ENCODE assay signal across 18 cellular contexts in the genomic region with DNA sequence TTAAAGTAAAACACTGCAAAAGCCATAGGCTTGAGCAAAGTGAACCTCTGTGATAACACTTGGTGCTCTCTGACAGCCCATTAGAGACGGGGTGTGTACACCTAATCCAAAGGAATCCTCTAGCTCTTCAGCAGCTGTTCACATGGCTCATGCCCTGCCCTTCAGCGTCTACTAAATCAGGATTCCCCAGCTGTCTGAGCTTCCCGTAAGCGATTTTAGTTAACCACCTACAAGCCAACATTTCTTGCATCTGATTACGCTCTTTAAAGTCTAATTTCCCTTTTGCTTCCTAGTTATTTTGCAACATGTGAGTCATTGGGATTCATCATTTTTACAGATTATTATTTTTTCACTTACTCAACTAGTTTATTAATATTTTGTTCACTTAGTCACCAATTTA. TPM values are rescaled to one million over a fixed set of nuclear protein-coding genes. Genes with fewer than 3 reads are reported as not detected.
A peak's percentile ranks its signal among the peaks of the same experiment; 100 is the strongest.
DNase-seq lines count a peak whose midpoint lies in the region; ATAC-seq and TF ChIP-seq lines count a peak whose summit lies in the region.
"Had no signal": no experiment of that assay in that cellular context is flagged by ENCODE, and none has a peak within 500 bp of the region (broad histone marks: within the 10 kb centered on the region; RNA-seq: fewer than 3 reads in every experiment).

No MANE protein-coding gene starts in this region.

- WGBS in IMR-90 (ENCODE audit: extremely low coverage in 2 of 2, insufficient read length in 1 of 2), 2 experiments: no CpG with 5 or more reads among the region's 5 CpGs
- WGBS in right cardiac atrium: 32% methylated on average over 5 of the region's 5 CpGs
- 61 to 67% methylated on average over 5 of the region's 5 CpGs for WGBS in sigmoid colon, 2 donors

- H2BK20ac ChIP-seq in IMR-90 (ENCODE audit: low read depth, low read length): no peak overlapping the region

- no peak overlapping the region for H3K4me3 Mint-ChIP-seq in activated CD8-positive, alpha-beta T cell treated with anti-CD3 and anti-CD28 coated beads for 36 hours
- no peak overlapping the region for H3K4me3 Mint-ChIP-seq in activated naive CD8-positive, alpha-beta T cell treated with anti-CD3 and anti-CD28 coated beads for 36 hours
- H3K4me3 Mint-ChIP-seq: activated B cell treated with CpG ODN at 0.5 μM for 24 hours; activated CD8-positive, alpha-beta memory T cell treated with anti-CD3 and anti-CD28 coated beads, Interleukin-2, amount 10 ng/mL, durations not matched to agents 7 days and 5 days; neural crest cell had no signal

- no peak for TF ChIP-seq EP300 in sigmoid colon (IDR thresholded peaks at IDR 0.05)

- H3K36me3 ChIP-seq in IMR-90 (ENCODE audit: control insufficient read depth, insufficient read depth, low read length): no peaks in the 10 kb centered on the region
- no peaks in the 10 kb centered on the region for H3K36me3 ChIP-seq in sigmoid colon

- no peak overlapping the region for H4K5ac ChIP-seq in IMR-90 (ENCODE audit: low read depth, low read length)

- H4K20me1 ChIP-seq in IMR-90 (ENCODE audit: insufficient read depth, low read length): no peaks in the 10 kb centered on the region; the same call in 1 of the 2 replicates

- TF ChIP-seq RAD21 in IMR-90 (IDR thresholded peaks at IDR 0.05; ENCODE audit: low read length): no peak

- H3K4me3 ChIP-seq in IMR-90 (ENCODE audit: insufficient read depth, low read depth, low read length) (no peak overlapping the region), cardiac fibroblast (replicated peaks in 1 of 2; ENCODE audit: low read depth in 2 of 2, low read length in 2 of 2) (peak overlapping the region in 1 of 2 donors; percentile 1), right cardiac atrium (ENCODE audit: low read length) (peak overlapping the region; percentile 56), sigmoid colon (peak overlapping the region; percentile 17 to 50 (median 34))

- intact Hi-C loops in IMR-90 (cut with micrococcal nuclease) (no loop called here), right cardiac atrium (cut with DNase I) (no loop called here), sigmoid colon (cut with DNase I) (no loop called here)
- intact Hi-C loops in activated CD8-positive, alpha-beta T cell treated with anti-CD3 and anti-CD28 coated beads for 36 hours (cut with micrococcal nuclease): no loop called here

- in situ Hi-C loops in IMR-90 (cut with MboI; ENCODE audit: low sequenced_read_pairs): no loop called here

- no peaks in the 10 kb centered on the region for H3K9me3 Mint-ChIP-seq in activated CD8-positive, alpha-beta T cell treated with anti-CD3 and anti-CD28 coated beads for 36 hours
- H3K9me3 Mint-ChIP-seq in activated naive CD8-positive, alpha-beta T cell treated with anti-CD3 and anti-CD28 coated beads for 36 hours: peaks cover 1% of the 10 kb centered on the region
- H3K9me3 Mint-ChIP-seq: activated B cell treated with CpG ODN at 0.5 μM for 24 hours had no signal

- no peak overlapping the region; the same call in 1 of the 2 replicates for H3K23ac ChIP-seq in IMR-90 (ENCODE audit: low read depth, low read length)

- H3K4me1 ChIP-seq in IMR-90 (ENCODE audit: control insufficient read depth, insufficient read depth, low read length) (no peaks in the 10 kb centered on the region), right cardiac atrium (ENCODE audit: control insufficient read depth, insufficient read depth, low read length) (no peaks in the 10 kb centered on the region), sigmoid colon (no peaks in the 10 kb centered on the region)

- no peak overlapping the region for H2AK9ac ChIP-seq in IMR-90 (replicated peaks; ENCODE audit: low read depth, low read length, poor library complexity)

- H3K27ac Mint-ChIP-seq in activated CD8-positive, alpha-beta T cell treated with anti-CD3 and anti-CD28 coated beads for 36 hours: no peak overlapping the region
- no peak overlapping the region for H3K27ac Mint-ChIP-seq in activated naive CD8-positive, alpha-beta T cell treated with anti-CD3 and anti-CD28 coated beads for 36 hours
- H3K27ac Mint-ChIP-seq: activated B cell treated with CpG ODN at 0.5 μM for 24 hours; activated CD8-positive, alpha-beta memory T cell treated with anti-CD3 and anti-CD28 coated beads, Interleukin-2, amount 10 ng/mL, durations not matched to agents 7 days and 5 days had no signal

- no peak overlapping the region for H2BK15ac ChIP-seq in IMR-90 (ENCODE audit: low read depth, low read length)

- peak overlapping the region in 1 of 2 experiments; percentile 32; a peak in 1 of 4 replicates for H4K8ac ChIP-seq in IMR-90 (ENCODE audit: low read depth in 2 of 2, low read length in 2 of 2)

- H3K4ac ChIP-seq in IMR-90 (ENCODE audit: low read depth, low read length): peak overlapping the region; percentile 41; the same call in 1 of the 2 replicates

- peak overlapping the region; percentile 23 for H3K4me2 ChIP-seq in IMR-90 (ENCODE audit: low read depth, low read length)

- POLR2A ChIA-PET in IMR-90 (lab: Charles Lee; ENCODE audit: unreplicated experiment): no interaction called here
- POLR2A ChIA-PET in activated CD8-positive, alpha-beta T cell treated with anti-CD3 and anti-CD28 coated beads for 36 hours (lab: Charles Lee): no interaction called here

- H2AFZ ChIP-seq in IMR-90 (replicated peaks; ENCODE audit: low read length, poor library complexity): peak overlapping the region; percentile 44

- H3K27ac ChIP-seq in IMR-90 (ENCODE audit: insufficient read depth, low read length) (peak overlapping the region; percentile 73; the same call in 1 of the 2 replicates), right cardiac atrium (ENCODE audit: low read length) (no peak overlapping the region), sigmoid colon (peak overlapping the region; percentile 48 to 82 (median 78))

- H3K27me3 ChIP-seq in IMR-90 (ENCODE audit: control insufficient read depth, insufficient read depth, low read length) (no peaks in the 10 kb centered on the region), right cardiac atrium (ENCODE audit: control insufficient read depth, insufficient read depth) (no peaks in the 10 kb centered on the region), sigmoid colon (no peaks in the 10 kb centered on the region)

- dilution Hi-C loops in IMR-90 (cut with HindIII; ENCODE audit: low sequenced_read_pairs, unreplicated experiment): no loop called here

- no peaks in the 10 kb centered on the region for H3K79me1 ChIP-seq in IMR-90 (ENCODE audit: low read depth in 1 of 2, low read length in 2 of 2)

- no peak overlapping the region for H4K91ac ChIP-seq in IMR-90 (ENCODE audit: insufficient read depth, low read depth, low read length)

- H3K9me3 ChIP-seq in IMR-90 (ENCODE audit: control insufficient read depth, insufficient read depth, low read length): no peaks in the 10 kb centered on the region
- no peaks in the 10 kb centered on the region for H3K9me3 ChIP-seq in right cardiac atrium (ENCODE audit: control insufficient read depth, low read length)
- no peaks in the 10 kb centered on the region for H3K9me3 ChIP-seq in sigmoid colon

- H2BK120ac ChIP-seq in IMR-90 (ENCODE audit: low read depth, low read length): no peak overlapping the region; the same call in 1 of the 2 replicates

- H3K18ac ChIP-seq in IMR-90 (ENCODE audit: low read depth, low read length): no peak overlapping the region

- ATAC-seq in IMR-90 (ENCODE audit: low read depth) (peak; percentile 68), right cardiac atrium (peak; percentile 61 to 74), HG03378 (IDR thresholded peaks at IDR 0.05; ENCODE audit: unreplicated experiment) (no peak)
- ATAC-seq in activated CD8-positive, alpha-beta T cell treated with anti-CD3 and anti-CD28 coated beads for 36 hours: no peak
- ATAC-seq: activated CD8-positive, alpha-beta memory T cell treated with anti-CD3 and anti-CD28 coated beads, Interleukin-2, amount 10 ng/mL, durations not matched to agents 7 days and 5 days; Panc1 had no signal

- no peaks in the 10 kb centered on the region for H3K4me1 Mint-ChIP-seq in activated CD8-positive, alpha-beta T cell treated with anti-CD3 and anti-CD28 coated beads for 36 hours (ENCODE audit: low read depth)
- H3K4me1 Mint-ChIP-seq in activated naive CD8-positive, alpha-beta T cell treated with anti-CD3 and anti-CD28 coated beads for 36 hours: no peaks in the 10 kb centered on the region
- H3K4me1 Mint-ChIP-seq: activated B cell treated with CpG ODN at 0.5 μM for 24 hours; activated CD8-positive, alpha-beta memory T cell treated with anti-CD3 and anti-CD28 coated beads, Interleukin-2, amount 10 ng/mL, durations not matched to agents 7 days and 5 days had no signal

- TF ChIP-seq POLR2A in IMR-90 (IDR thresholded peaks at IDR 0.05; ENCODE audit: low read depth, low read length) (no peak), sigmoid colon (IDR thresholded peaks at IDR 0.05) (no peak)

- DNase-seq in IMR-90 (peak; percentile 59), cardiac fibroblast (ENCODE audit: low read depth in 2 of 2) (peak; percentile 53 to 65), right cardiac atrium (peak in 1 of 3 donors; percentile 25), sigmoid colon (no peak), NCI-H524 treated with DMSO at 0.1 percent for 48 hours (lab: John Stamatoyannopoulos, UW) (no peak)
- DNase-seq in activated CD8-positive, alpha-beta T cell treated with anti-CD3 and anti-CD28 coated beads for 36 hours: no peak
- DNase-seq in activated naive CD8-positive, alpha-beta T cell treated with anti-CD3 and anti-CD28 coated beads for 36 hours: no peak
- DNase-seq: activated B cell treated with CpG ODN at 0.5 μM for 24 hours; activated CD8-positive, alpha-beta memory T cell treated with anti-CD3 and anti-CD28 coated beads, Interleukin-2, amount 10 ng/mL, durations not matched to agents 7 days and 5 days; activated gamma-delta T cell treated with Interleukin-2 at 50 U/mL for 16 hours; H7; KG1; NCI-H1436 treated with DMSO at 0.1 percent for 48 hours; NCI-H446; stimulated activated CD4-positive, alpha-beta T cell treated with anti-CD3 and anti-CD28 coated beads, Interleukin-12 subunit alpha, Interleukin-12 subunit beta, amount 100 ng/mL, for 4 hours had no signal

- CTCF ChIA-PET in IMR-90 (lab: Yijun Ruan, JAX): interaction anchor here (0.6 kb wide), 1 partner anchor 76 kb away, joined by 3 read pairs; no protein-coding TSS in a partner anchor
- CTCF ChIA-PET in activated CD8-positive, alpha-beta T cell treated with anti-CD3 and anti-CD28 coated beads for 36 hours (lab: Charles Lee): no interaction called here

- H3K36me3 Mint-ChIP-seq in activated CD8-positive, alpha-beta T cell treated with anti-CD3 and anti-CD28 coated beads for 36 hours (ENCODE audit: low read depth): no peaks in the 10 kb centered on the region
- no peaks in the 10 kb centered on the region for H3K36me3 Mint-ChIP-seq in activated naive CD8-positive, alpha-beta T cell treated with anti-CD3 and anti-CD28 coated beads for 36 hours
- H3K36me3 Mint-ChIP-seq: activated CD8-positive, alpha-beta memory T cell treated with anti-CD3 and anti-CD28 coated beads, Interleukin-2, amount 10 ng/mL, durations not matched to agents 7 days and 5 days had no signal

- H3K27me3 Mint-ChIP-seq in activated CD8-positive, alpha-beta T cell treated with anti-CD3 and anti-CD28 coated beads for 36 hours: no peaks in the 10 kb centered on the region
- H3K27me3 Mint-ChIP-seq in activated naive CD8-positive, alpha-beta T cell treated with anti-CD3 and anti-CD28 coated beads for 36 hours: no peaks in the 10 kb centered on the region
- H3K27me3 Mint-ChIP-seq: activated B cell treated with CpG ODN at 0.5 μM for 24 hours; activated CD8-positive, alpha-beta memory T cell treated with anti-CD3 and anti-CD28 coated beads, Interleukin-2, amount 10 ng/mL, durations not matched to agents 7 days and 5 days had no signal

- H2BK5ac ChIP-seq in IMR-90 (ENCODE audit: low read depth, low read length, poor library complexity, severe bottlenecking): peak overlapping the region; percentile 6

- no TSS peak for BruUV-seq in IMR-90 (replicated peaks; lab: Mats Ljungman, UMichigan)

- H3K14ac ChIP-seq in IMR-90 (replicated peaks; ENCODE audit: low read depth, low read length): no peak overlapping the region; the same call in 1 of the 2 replicates

- H3K9ac ChIP-seq in IMR-90 (ENCODE audit: low read depth, low read length): no peak overlapping the region

- H3K56ac ChIP-seq in IMR-90 (ENCODE audit: extremely low read depth, insufficient read depth, low read length): no peak overlapping the region

- H2AK5ac ChIP-seq in IMR-90 (ENCODE audit: low read depth, low read length): no peak overlapping the region

- H3K9me1 ChIP-seq in IMR-90 (ENCODE audit: insufficient read depth, low read length): no peaks in the 10 kb centered on the region

- no peak for TF ChIP-seq CTCF in IMR-90 (conservative IDR thresholded peaks at IDR 0.05; ENCODE audit: low read depth, low read length)
- TF ChIP-seq CTCF in cardiac fibroblast (IDR thresholded peaks at IDR 0.05; ENCODE audit: low read depth, low read length): no peak
- no peak for TF ChIP-seq CTCF in sigmoid colon (IDR thresholded peaks at IDR 0.05)
- TF ChIP-seq CTCF in activated CD8-positive, alpha-beta T cell treated with anti-CD3 and anti-CD28 coated beads for 36 hours (IDR thresholded peaks at IDR 0.05): no peak

RNA-seq across cellular contexts. Expression of gene DMD, which starts 6.5 kb away (rescaled TPM):
- total RNA-seq in IMR-90 (2012; rRNA removed) (10.6 and 11.8 TPM in 2 replicates), right cardiac atrium (100 to 1,000 TPM; 120 to 173 (median 126) TPM), sigmoid colon (100 to 1,000 TPM; 183 to 260 (median 216) TPM)
- polyA plus RNA-seq in IMR-90 (2012; rRNA removed) (6.4 and 6.6 TPM in 2 replicates), right cardiac atrium (49.5 TPM), sigmoid colon (1 to 10 TPM; 2.5 to 5.5 (median 3.0) TPM)
- 3.0 and 3.6 TPM in 2 replicates for polyA plus RNA-seq in IMR-90 (2012; cell fraction: cytosol; rRNA removed)
- 3.7 and 9.9 TPM in 2 replicates for polyA plus RNA-seq in IMR-90 (2012; cell fraction: nucleus; rRNA removed; ENCODE audit: low replicate concordance)
- under 1 TPM; 0.27 to 0.49 TPM for total RNA-seq in activated CD8-positive, alpha-beta T cell treated with anti-CD3 and anti-CD28 coated beads for 36 hours
- total RNA-seq in activated naive CD8-positive, alpha-beta T cell treated with anti-CD3 and anti-CD28 coated beads for 36 hours: under 1 TPM; 0.08 to 0.46 TPM

Comparison
In these comparisons a context has a peak if more than half of its experiments do, and no peak if none do; other contexts are left out.
1. ATAC-seq: peak in IMR-90 (single experiment) and right cardiac atrium (2 of 2); none in activated CD8-positive, alpha-beta T cell treated with anti-CD3 and anti-CD28 coated beads for 36 hours (single experiment) and HG03378 (single experiment).
2. DNase-seq: peak in IMR-90 (single experiment) and cardiac fibroblast (2 of 2); none in sigmoid colon (single experiment), activated CD8-positive, alpha-beta T cell treated with anti-CD3 and anti-CD28 coated beads for 36 hours (single experiment), activated naive CD8-positive, alpha-beta T cell treated with anti-CD3 and anti-CD28 coated beads for 36 hours (single experiment) and NCI-H524 treated with DMSO at 0.1 percent for 48 hours (single experiment).